1 cellular context compared by ENCODE assay signal in the genomic region with DNA sequence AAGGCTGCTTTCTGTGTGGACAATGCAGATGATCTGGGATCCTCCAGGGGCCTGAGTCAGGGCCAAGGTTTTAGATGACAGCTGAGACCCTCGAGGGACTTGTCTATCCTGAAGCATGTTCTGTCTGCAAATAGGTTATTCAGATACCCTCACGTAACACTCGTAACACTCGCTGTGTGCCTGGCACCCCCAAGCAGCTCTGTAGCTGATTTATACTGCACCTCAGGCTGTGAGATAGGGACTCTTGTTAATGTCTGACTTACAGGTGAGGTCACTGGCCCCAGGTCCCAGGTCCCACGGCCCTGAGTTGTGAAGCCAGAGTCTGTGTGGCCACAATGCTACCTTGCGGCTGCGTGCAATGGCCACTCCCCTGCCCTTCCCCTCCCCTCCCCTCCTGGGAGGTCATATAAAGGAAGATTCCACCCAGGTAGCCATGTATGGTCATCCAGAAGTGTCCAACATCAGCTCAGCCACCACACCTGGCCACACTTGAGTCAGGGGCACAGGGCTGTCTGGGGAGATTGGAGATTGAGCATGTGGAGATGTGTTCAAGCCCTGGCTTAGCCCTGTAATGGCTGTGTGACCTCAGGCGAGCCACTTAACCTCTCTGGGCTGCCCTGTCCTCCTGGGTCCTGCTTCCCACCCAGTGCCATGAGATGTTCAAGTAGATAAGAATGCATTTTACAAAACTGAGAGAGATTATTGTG.
TF ChIP-seq lines count a peak whose summit lies in the region.

No MANE protein-coding gene starts in this region.

TF ChIP-seq in H1, 55 proteins besides CTCF, POLR2A, EP300 and RAD21:
- TF ChIP-seq TEAD4 (IDR thresholded peaks at IDR 0.05; ENCODE audit: low read depth, low read length) (no peak), POLR2AphosphoS5 (IDR thresholded peaks at IDR 0.05; ENCODE audit: low read depth, low read length) (no peak), GABPA (IDR thresholded peaks at IDR 0.05; ENCODE audit: borderline replicate concordance, insufficient read depth, low read length) (no peak)
